Comparison of ENCODE assay signal across 10 cellular contexts in the genomic region with DNA sequence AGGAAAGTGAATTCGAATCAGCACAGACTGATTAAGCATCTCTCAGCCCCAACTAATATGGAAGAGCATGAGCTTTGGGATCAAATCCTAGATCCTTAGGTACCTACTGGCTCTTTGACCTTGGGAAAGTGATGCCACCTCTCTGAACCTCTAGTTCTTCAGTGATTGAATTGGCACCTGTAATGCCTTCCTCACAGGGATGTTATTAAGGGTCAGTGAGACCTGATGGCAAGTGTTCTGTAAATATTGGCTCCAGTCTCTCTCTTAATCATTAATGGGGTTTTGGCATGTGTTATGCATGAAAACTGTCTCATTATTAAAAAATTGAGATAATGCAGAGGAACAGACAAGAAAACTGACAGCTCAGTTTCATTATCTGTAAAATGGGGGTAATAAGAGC.
"Had no signal": no experiment of that assay in that cellular context is flagged by ENCODE, and none has a peak within 500 bp of the region (broad histone marks: within the 10 kb centered on the region; RNA-seq: fewer than 3 reads in every experiment).

No MANE protein-coding gene starts in this region.

- H3K9me3 ChIP-seq: HAP-1 had no signal

- H3K9me3 Mint-ChIP-seq: GM23338, H9 had no signal

- H3K4me1 ChIP-seq: HAP-1 had no signal

- H3K4me3 ChIP-seq: GM23248, GM23338, HAP-1 had no signal

- DNase-seq: GM23248, GOT3, H7, H9, HCEC 1CT had no signal

- H2AFZ ChIP-seq: GM23248, GM23338 had no signal

- H3K27ac Mint-ChIP-seq: GM23338, H9 had no signal

- FAIRE-seq: H1, H54 had no signal

- H3K36me3 ChIP-seq: HAP-1 had no signal

- H3K27ac ChIP-seq: GM23248 had no signal

- H3K4me3 Mint-ChIP-seq: GM23338, H9 had no signal

- H3K4me2 ChIP-seq: GM23338 had no signal

- H3K9ac ChIP-seq: GM23248 had no signal

- ATAC-seq: GM23338, HCT116 had no signal
